In genomic region chr2:9424447-9425164, GRCh38 we compare ENCODE assay signal across 1 cellular context.
TF ChIP-seq lines count a peak whose summit lies in the region.

No MANE protein-coding gene starts in this region.

TF ChIP-seq in HCT116, 20 proteins besides CTCF, POLR2A, EP300 and RAD21 (continued from another document):
- TF ChIP-seq REST (IDR thresholded peaks at IDR 0.05; ENCODE audit: low read depth) (no peak), FOSL1 (IDR thresholded peaks at IDR 0.05; ENCODE audit: low read depth) (no peak), YY1 (IDR thresholded peaks at IDR 0.05; ENCODE audit: extremely low read depth, insufficient replicate concordance, low read depth, low read length) (no peak), ATF3 (IDR thresholded peaks at IDR 0.05) (no peak), POLR2AphosphoS5 (IDR thresholded peaks at IDR 0.05; ENCODE audit: low read depth, low read length) (no peak)
TF ChIP-seq in HCT116: peak in this region for 0.
